In the genomic region with DNA sequence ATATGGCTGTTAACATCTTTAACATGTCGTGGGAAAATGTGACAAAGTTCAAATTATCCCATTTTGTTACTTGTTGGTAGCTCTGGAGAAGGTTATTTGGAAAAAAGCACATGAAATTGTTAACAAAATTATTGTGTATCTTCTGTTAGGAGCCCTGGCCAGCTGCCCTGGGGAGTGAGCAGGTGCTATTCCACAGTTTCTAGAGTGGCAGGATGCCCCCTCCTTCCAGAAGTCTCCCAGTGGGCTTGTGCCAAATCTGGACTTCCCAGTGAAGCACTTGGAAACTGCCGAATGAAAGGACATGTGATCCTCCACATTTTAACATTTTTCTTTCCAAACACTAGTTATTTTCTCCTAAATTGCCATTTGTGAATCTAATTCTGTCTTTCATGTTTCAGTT, we compare ENCODE assay signal across 21 cellular contexts.
"Had no signal": no experiment of that assay in that cellular context is flagged by ENCODE, and none has a peak within 500 bp of the region (broad histone marks: within the 10 kb centered on the region; RNA-seq: fewer than 3 reads in every experiment).

No MANE protein-coding gene starts in this region.

- H3K27me3 ChIP-seq: colonic mucosa, gastrocnemius medialis, heart right ventricle, pancreas, suprapubic skin, tibial artery, upper lobe of left lung, uterus had no signal

- H3K4me1 ChIP-seq: colonic mucosa, gastrocnemius medialis, pancreas, uterus had no signal

- H3K27ac ChIP-seq: colonic mucosa, gastrocnemius medialis, heart right ventricle, pancreas, suprapubic skin, tibial artery, upper lobe of left lung, uterus had no signal

- H3K36me3 Mint-ChIP-seq: stimulated activated effector memory CD8-positive, alpha-beta T cell treated with anti-CD3 and anti-CD28 coated beads, Interleukin-12 subunit alpha, Interleukin-12 subunit beta, amount 100 ng/mL, for 72 hours had no signal

- H3K36me3 ChIP-seq: colonic mucosa, gastrocnemius medialis, heart right ventricle, pancreas, suprapubic skin, tibial artery, upper lobe of left lung, uterus had no signal

- H3K27me3 Mint-ChIP-seq: progenitor cell of endocrine pancreas had no signal

- H3K4me3 Mint-ChIP-seq: endodermal cell; nephron; stimulated activated effector memory CD8-positive, alpha-beta T cell treated with anti-CD3 and anti-CD28 coated beads, Interleukin-12 subunit alpha, Interleukin-12 subunit beta, amount 100 ng/mL, for 72 hours had no signal

- H3K4me1 Mint-ChIP-seq: endodermal cell; stimulated activated effector memory CD8-positive, alpha-beta T cell treated with anti-CD3 and anti-CD28 coated beads, Interleukin-12 subunit alpha, Interleukin-12 subunit beta, amount 100 ng/mL, for 72 hours had no signal

- H3K9me3 Mint-ChIP-seq: endodermal cell; nephron; stimulated activated effector memory CD8-positive, alpha-beta T cell treated with anti-CD3 and anti-CD28 coated beads, Interleukin-12 subunit alpha, Interleukin-12 subunit beta, amount 100 ng/mL, for 72 hours had no signal

- H3K27ac Mint-ChIP-seq: endodermal cell; nephron; progenitor cell of endocrine pancreas; stimulated activated effector memory CD8-positive, alpha-beta T cell treated with anti-CD3 and anti-CD28 coated beads, Interleukin-12 subunit alpha, Interleukin-12 subunit beta, amount 100 ng/mL, for 72 hours had no signal

- DNase-seq: colonic mucosa; effector CD4-positive, alpha-beta T cell; endodermal cell; gastrocnemius medialis; heart right ventricle; mammary epithelial cell; occipital lobe; pancreas; right cardiac atrium; stimulated activated CD4-positive, alpha-beta T cell treated with anti-CD3 and anti-CD28 coated beads, Interleukin-2, amount 100 ng/mL, for 48 hours; stimulated activated CD8-positive, alpha-beta memory T cell treated with anti-CD3 and anti-CD28 coated beads, Interleukin-4, amount 100 ng/mL, for 48 hours; stimulated activated naive CD8-positive, alpha-beta T cell treated with anti-CD3 and anti-CD28 coated beads, Interleukin-15, Interleukin-2, amounts not matched to agents 100 U/mL and 50 U/mL, for 24 hours; tibial artery; upper lobe of left lung; uterus had no signal

- ATAC-seq: gastrocnemius medialis; heart right ventricle; left lobe of liver; pancreas; right cardiac atrium; stimulated activated effector memory CD8-positive, alpha-beta T cell treated with anti-CD3 and anti-CD28 coated beads, Interleukin-12 subunit alpha, Interleukin-12 subunit beta, amount 100 ng/mL, for 72 hours; stimulated activated naive CD8-positive, alpha-beta T cell treated with anti-CD3 and anti-CD28 coated beads, Interleukin-15, Interleukin-2, amounts not matched to agents 100 U/mL and 50 U/mL, for 24 hours had no signal

- H3K4me3 ChIP-seq: colonic mucosa, gastrocnemius medialis, heart right ventricle, pancreas, smooth muscle cell, suprapubic skin, tibial artery, upper lobe of left lung, uterus had no signal

- H3K9me3 ChIP-seq: colonic mucosa, gastrocnemius medialis, pancreas, suprapubic skin, tibial artery, upper lobe of left lung, uterus had no signal
